ENCODE assay signal across 37 cellular contexts in genomic region chr11:119396835-119397234, GRCh38. TPM values are rescaled to one million over a fixed set of nuclear protein-coding genes. Genes with fewer than 3 reads are reported as not detected.
"Had no signal": no experiment of that assay in that cellular context is flagged by ENCODE, and none has a peak within 500 bp of the region (broad histone marks: within the 10 kb centered on the region; RNA-seq: fewer than 3 reads in every experiment).

No MANE protein-coding gene starts in this region.

- H3K4me1 ChIP-seq: adrenal gland, body of pancreas, breast epithelium had no signal

- H3K27ac ChIP-seq: adrenal gland, body of pancreas, brain microvascular endothelial cell, breast epithelium, VCaP had no signal

- DNase-seq: activated B cell treated with CpG ODN at 0.5 μM for 24 hours; activated CD4-positive, alpha-beta memory T cell treated with anti-CD3 and anti-CD28 coated beads for 36 hours; activated CD4-positive, alpha-beta T cell treated with anti-CD3 and anti-CD28 coated beads for 4 hours; activated CD4-positive, alpha-beta T cell treated with anti-CD3 and anti-CD28 coated beads, Interleukin-2, amount 10 ng/mL, durations not matched to agents 24 days and 14 days; activated CD4-positive, alpha-beta T cell treated with anti-CD3 and anti-CD28 coated beads, Interleukin-2, amount 50 U/mL, for 1 hour; activated CD4-positive, alpha-beta T cell treated with anti-CD3 and anti-CD28 coated beads, Interleukin-2, amount 50 U/mL, for 4 hours; activated CD4-positive, CD25-positive, alpha-beta regulatory T cell treated with anti-CD3 and anti-CD28 coated beads, Interleukin-2, amount 50 U/mL, for 72 hours; activated CD8-positive, alpha-beta memory T cell treated with anti-CD3 and anti-CD28 coated beads, Interleukin-2, amount 50 U/mL, for 4 hours; activated CD8-positive, alpha-beta T cell treated with anti-CD3 and anti-CD28 coated beads for 36 hours; activated effector memory CD4-positive, alpha-beta T cell treated with anti-CD3 and anti-CD28 coated beads, Interleukin-2, amount 50 U/mL, for 16 hours; activated gamma-delta T cell treated with Interleukin-2 at 50 U/mL for 16 hours; activated naive CD4-positive, alpha-beta T cell; activated naive CD4-positive, alpha-beta T cell treated with anti-CD3 and anti-CD28 coated beads for 36 hours; activated naive CD4-positive, alpha-beta T cell treated with anti-CD3 and anti-CD28 coated beads, Interleukin-2, amount 50 U/mL, for 16 hours; activated naive CD8-positive, alpha-beta T cell treated with anti-CD3 and anti-CD28 coated beads for 36 hours; activated T-cell treated with anti-CD3 and anti-CD28 coated beads for 4 hours; activated T-cell treated with anti-CD3 and anti-CD28 coated beads, Interleukin-2, amount 50 U/mL, for 1 hour; activated T-cell treated with anti-CD3 and anti-CD28 coated beads, Interleukin-2, amount 50 U/mL, for 4 hours; activated T-cell treated with anti-CD3 and anti-CD28 coated beads, Interleukin-2, amount 50 U/mL, for 72 hours; adrenal gland; amniotic stem cell; aorta; body of pancreas; brain microvascular endothelial cell; central memory CD4-positive, alpha-beta T cell; T-helper 2 cell; T-helper 9 cell had no signal

- H3K9me3 ChIP-seq: adrenal gland, body of pancreas had no signal

- ATAC-seq: activated CD8-positive, alpha-beta T cell treated with anti-CD3 and anti-CD28 coated beads for 36 hours; activated naive CD4-positive, alpha-beta T cell treated with anti-CD3 and anti-CD28 coated beads, Interleukin-2, amount 50 U/mL, for 72 hours; activated T-cell treated with anti-CD3 and anti-CD28 coated beads, Interleukin-2, amount 50 U/mL, for 4 hours; activated T-cell treated with anti-CD3 and anti-CD28 coated beads, Interleukin-2, amount 50 U/mL, for 72 hours; activated T-helper 17 cell treated with anti-CD3 and anti-CD28 coated beads, Interleukin-2, amount 50 U/mL, for 72 hours; body of pancreas had no signal

- H3K4me3 ChIP-seq: adrenal gland, body of pancreas, breast epithelium had no signal

- FAIRE-seq: astrocyte, TTC549 had no signal

- H3K36me3 ChIP-seq: adrenal gland, brain microvascular endothelial cell, breast epithelium had no signal

- H3K27me3 ChIP-seq: adrenal gland, body of pancreas, breast epithelium had no signal

RNA-seq across cellular contexts. Expression of gene THY1, which starts 26.1 kb away (rescaled TPM):
- total RNA-seq: activated B cell treated with CpG ODN at 0.5 μM for 24 hours; activated naive CD4-positive, alpha-beta T cell treated with anti-CD3 and anti-CD28 coated beads, Interleukin-2, amount 50 U/mL, for 72 hours had no signal

RNA-seq across cellular contexts. Expression of gene MFRP, which starts 50.3 kb away (rescaled TPM):
- total RNA-seq: activated B cell treated with CpG ODN at 0.5 μM for 24 hours; activated CD4-positive, alpha-beta memory T cell treated with anti-CD3 and anti-CD28 coated beads for 36 hours; activated CD4-positive, alpha-beta T cell treated with anti-CD3 and anti-CD28 coated beads, Interleukin-2, amount 10 ng/mL, durations not matched to agents 24 days and 14 days; activated CD8-positive, alpha-beta memory T cell treated with anti-CD3 and anti-CD28 coated beads for 36 hours; activated CD8-positive, alpha-beta T cell treated with anti-CD3 and anti-CD28 coated beads for 36 hours; activated naive CD4-positive, alpha-beta T cell treated with anti-CD3 and anti-CD28 coated beads for 36 hours; activated naive CD4-positive, alpha-beta T cell treated with anti-CD3 and anti-CD28 coated beads, Interleukin-2, amount 50 U/mL, for 72 hours; activated naive CD8-positive, alpha-beta T cell treated with anti-CD3 and anti-CD28 coated beads for 36 hours; activated T-cell treated with anti-CD3 and anti-CD28 coated beads, Interleukin-2, amount 50 U/mL, for 4 hours; activated T-cell treated with anti-CD3 and anti-CD28 coated beads, Interleukin-2, amount 50 U/mL, for 72 hours; activated T-helper 1 cell treated with anti-CD3 and anti-CD28 coated beads, Interleukin-12 subunit alpha, Interleukin-12 subunit beta, Interleukin-2, Interleukin-4 antibody, amounts not matched to agents 30 ng/mL and 10 ng/mL and 1 ng/mL, durations not matched to agents 14 hours and 24 hours and 36 hours; activated T-helper 17 cell treated with anti-CD3 and anti-CD28 coated beads, Interleukin-2, amount 50 U/mL, for 72 hours; aorta; astrocyte; cardiac septum; cerebellum had no signal
- polyA plus RNA-seq: adrenal gland, aorta had no signal

RNA-seq across cellular contexts. Expression of gene C1QTNF5, which starts 56.2 kb away (rescaled TPM):
- total RNA-seq: activated B cell treated with CpG ODN at 0.5 μM for 24 hours; activated CD4-positive, alpha-beta memory T cell treated with anti-CD3 and anti-CD28 coated beads for 36 hours; activated CD4-positive, alpha-beta T cell treated with anti-CD3 and anti-CD28 coated beads, Interleukin-2, amount 10 ng/mL, durations not matched to agents 24 days and 14 days; activated CD8-positive, alpha-beta memory T cell treated with anti-CD3 and anti-CD28 coated beads for 36 hours; activated CD8-positive, alpha-beta T cell treated with anti-CD3 and anti-CD28 coated beads for 36 hours; activated naive CD4-positive, alpha-beta T cell treated with anti-CD3 and anti-CD28 coated beads for 36 hours; activated naive CD4-positive, alpha-beta T cell treated with anti-CD3 and anti-CD28 coated beads, Interleukin-2, amount 50 U/mL, for 72 hours; activated naive CD8-positive, alpha-beta T cell treated with anti-CD3 and anti-CD28 coated beads for 36 hours; activated T-cell treated with anti-CD3 and anti-CD28 coated beads, Interleukin-2, amount 50 U/mL, for 4 hours; activated T-cell treated with anti-CD3 and anti-CD28 coated beads, Interleukin-2, amount 50 U/mL, for 72 hours; activated T-helper 1 cell treated with anti-CD3 and anti-CD28 coated beads, Interleukin-12 subunit alpha, Interleukin-12 subunit beta, Interleukin-2, Interleukin-4 antibody, amounts not matched to agents 30 ng/mL and 10 ng/mL and 1 ng/mL, durations not matched to agents 14 hours and 24 hours and 36 hours; activated T-helper 17 cell treated with anti-CD3 and anti-CD28 coated beads, Interleukin-2, amount 50 U/mL, for 72 hours had no signal
